8 cellular contexts compared by ENCODE assay signal in genomic region chr2:20050712-20051517, GRCh38. TPM values are rescaled to one million over a fixed set of nuclear protein-coding genes. Genes with fewer than 3 reads are reported as not detected.
DNase-seq lines count a peak whose midpoint lies in the region; ATAC-seq lines count a peak whose summit lies in the region.

No MANE protein-coding gene starts in this region.

- no peak overlapping the region for H3K4me3 Mint-ChIP-seq in natural killer cell treated with Interleukin-12 subunit alpha and Interleukin-12 subunit beta and Interleukin-15 and Interleukin-18, amount 100 ng/mL, for 72 hours

- H3K4me1 Mint-ChIP-seq in natural killer cell treated with Interleukin-12 subunit alpha and Interleukin-12 subunit beta and Interleukin-15 and Interleukin-18, amount 100 ng/mL, for 72 hours (ENCODE audit: low read depth in 2 of 2), result peaks cover 25 to 30% of the 10 kb centered on the region in 2 donors

- H3K9me3 Mint-ChIP-seq in natural killer cell treated with Interleukin-12 subunit alpha and Interleukin-12 subunit beta and Interleukin-15 and Interleukin-18, amount 100 ng/mL, for 72 hours, result no peaks in the 10 kb centered on the region

- H3K27ac Mint-ChIP-seq in natural killer cell treated with Interleukin-12 subunit alpha and Interleukin-12 subunit beta and Interleukin-15 and Interleukin-18, amount 100 ng/mL, for 72 hours, result no peak overlapping the region

- H3K36me3 Mint-ChIP-seq in natural killer cell treated with Interleukin-12 subunit alpha and Interleukin-12 subunit beta and Interleukin-15 and Interleukin-18, amount 100 ng/mL, for 72 hours, result no peaks in the 10 kb centered on the region

- DNase-seq in AG20443 (ENCODE audit: low spot score) (peak; percentile 53), NCI-H345 (lab: John Stamatoyannopoulos, UW) (peak; percentile 66), foreskin melanocyte (peak; percentile 59), epidermal melanocyte (ENCODE audit: insufficient read length, low spot score) (no peak)
- peak; percentile 24 for DNase-seq in activated CD8-positive, alpha-beta memory T cell treated with anti-CD3 and anti-CD28 coated beads, Interleukin-2, amount 50 U/mL, for 4 hours
- no peak for DNase-seq in natural killer cell treated with Interleukin-12 subunit alpha and Interleukin-12 subunit beta and Interleukin-15 and Interleukin-18, amount 100 ng/mL, for 72 hours (ENCODE audit: low spot score)

- peaks cover 9 to 12% of the 10 kb centered on the region in 2 donors for H3K27me3 Mint-ChIP-seq in natural killer cell treated with Interleukin-12 subunit alpha and Interleukin-12 subunit beta and Interleukin-15 and Interleukin-18, amount 100 ng/mL, for 72 hours

- ATAC-seq in GM18502 (IDR thresholded peaks at IDR 0.05; ENCODE audit: poor library complexity, unreplicated experiment) (peak; percentile 24), HG02885 (IDR thresholded peaks at IDR 0.05; ENCODE audit: poor library complexity, unreplicated experiment) (peak; percentile 25)
- peak; percentile 55 to 58 for ATAC-seq in natural killer cell treated with Interleukin-12 subunit alpha and Interleukin-12 subunit beta and Interleukin-15 and Interleukin-18, amount 100 ng/mL, for 72 hours

RNA-seq across cellular contexts. Expression of gene LAPTM4A, which starts 0.5 kb away (rescaled TPM):
- total RNA-seq in natural killer cell treated with Interleukin-12 subunit alpha and Interleukin-12 subunit beta and Interleukin-15 and Interleukin-18, amount 100 ng/mL, for 72 hours, result 10 to 100 TPM; 13.2 to 37.2 TPM

RNA-seq across cellular contexts. Expression of gene MATN3, which starts 38.4 kb away (rescaled TPM):
- not detected for total RNA-seq in natural killer cell treated with Interleukin-12 subunit alpha and Interleukin-12 subunit beta and Interleukin-15 and Interleukin-18, amount 100 ng/mL, for 72 hours

Comparison
In these comparisons a context has a peak if more than half of its experiments do, and no peak if none do; other contexts are left out.
1. DNase-seq: peak in AG20443 (single experiment), NCI-H345 (single experiment), activated CD8-positive, alpha-beta memory T cell treated with anti-CD3 and anti-CD28 coated beads, Interleukin-2, amount 50 U/mL, for 4 hours (single experiment) and foreskin melanocyte (single experiment); none in natural killer cell treated with Interleukin-12 subunit alpha and Interleukin-12 subunit beta and Interleukin-15 and Interleukin-18, amount 100 ng/mL, for 72 hours (single experiment) and epidermal melanocyte (single experiment).
2. Peak in every context shown above with its lines, with median percentiles within 50 percentile points of each other: ATAC-seq.